In the genomic region with DNA sequence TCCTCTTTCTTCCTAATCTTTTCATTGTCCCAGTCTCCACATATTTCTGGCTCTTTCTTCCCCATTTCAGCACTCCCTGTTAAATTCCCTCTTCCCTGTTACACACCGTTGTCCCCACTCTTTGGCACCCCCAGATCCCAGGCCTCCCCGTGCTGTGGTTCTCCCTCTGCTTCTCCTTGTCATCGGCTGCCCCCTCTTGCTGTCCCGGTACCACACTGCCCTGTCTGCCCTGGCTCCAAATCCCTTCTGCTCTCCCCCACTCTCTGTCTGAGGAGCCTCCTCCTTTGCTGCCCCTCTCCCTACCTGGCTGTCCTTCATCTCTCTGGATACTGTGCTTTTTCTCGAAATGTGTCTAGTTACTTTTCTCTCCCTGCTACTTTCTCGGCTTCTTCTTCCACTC, we compare ENCODE assay signal across 9 cellular contexts. TPM values are rescaled to one million over a fixed set of nuclear protein-coding genes. Genes with fewer than 3 reads are reported as not detected.
DNase-seq lines count a peak whose midpoint lies in the region; ATAC-seq and TF ChIP-seq lines count a peak whose summit lies in the region.
"Had no signal": no experiment of that assay in that cellular context is flagged by ENCODE, and none has a peak within 500 bp of the region (broad histone marks: within the 10 kb centered on the region; RNA-seq: fewer than 3 reads in every experiment).

No MANE protein-coding gene starts in this region.

- H3K36me3 ChIP-seq in mucosa of stomach (ENCODE audit: control insufficient read depth, insufficient read depth, low read length), result no peaks in the 10 kb centered on the region

- no peaks in the 10 kb centered on the region for H3K27me3 ChIP-seq in mucosa of stomach (ENCODE audit: control insufficient read depth, insufficient read depth, low read length)

- H3K36me3 Mint-ChIP-seq in activated naive CD4-positive, alpha-beta T cell treated with anti-CD3 and anti-CD28 coated beads, Interleukin-2, amount 10 ng/mL, durations not matched to agents 7 days and 5 days, result peaks cover 7% of the 10 kb centered on the region
- H3K36me3 Mint-ChIP-seq in type B pancreatic cell, result peaks cover 23% of the 10 kb centered on the region

- H3K4me3 Mint-ChIP-seq in activated naive CD4-positive, alpha-beta T cell treated with anti-CD3 and anti-CD28 coated beads, Interleukin-2, amount 10 ng/mL, durations not matched to agents 7 days and 5 days, result peak overlapping the region; percentile 55
- H3K4me3 Mint-ChIP-seq in type B pancreatic cell, result peak overlapping the region; percentile 89

- TF ChIP-seq CTCF in type B pancreatic cell (conservative IDR thresholded peaks at IDR 0.05), result no peak

- H3K27ac Mint-ChIP-seq in activated naive CD4-positive, alpha-beta T cell treated with anti-CD3 and anti-CD28 coated beads, Interleukin-2, amount 10 ng/mL, durations not matched to agents 7 days and 5 days, result no peak overlapping the region
- peak overlapping the region; percentile 70 for H3K27ac Mint-ChIP-seq in type B pancreatic cell

- ATAC-seq in HG03520 (IDR thresholded peaks at IDR 0.05; ENCODE audit: unreplicated experiment), result no peak

- peaks cover 6% of the 10 kb centered on the region for H3K4me1 Mint-ChIP-seq in activated naive CD4-positive, alpha-beta T cell treated with anti-CD3 and anti-CD28 coated beads, Interleukin-2, amount 10 ng/mL, durations not matched to agents 7 days and 5 days
- H3K4me1 Mint-ChIP-seq in type B pancreatic cell (ENCODE audit: unreplicated experiment), result peaks cover 17% of the 10 kb centered on the region

- H3K9ac ChIP-seq in mucosa of stomach (ENCODE audit: low read length), result peak overlapping the region; percentile 77

- H3K27me3 Mint-ChIP-seq in activated naive CD4-positive, alpha-beta T cell treated with anti-CD3 and anti-CD28 coated beads, Interleukin-2, amount 10 ng/mL, durations not matched to agents 7 days and 5 days, result peaks cover 13% of the 10 kb centered on the region
- no peaks in the 10 kb centered on the region for H3K27me3 Mint-ChIP-seq in type B pancreatic cell

- peaks cover 16% of the 10 kb centered on the region for H3K4me1 ChIP-seq in mucosa of stomach (ENCODE audit: control insufficient read depth, insufficient read depth, low read length)

- no peaks in the 10 kb centered on the region for H3K9me3 ChIP-seq in mucosa of stomach (ENCODE audit: control insufficient read depth, low read length)

- H3K4me3 ChIP-seq in mucosa of stomach (ENCODE audit: low read length), result peak overlapping the region; percentile 93

- CTCF ChIA-PET in activated naive CD4-positive, alpha-beta T cell treated with anti-CD3 and anti-CD28 coated beads, Interleukin-2, amount 10 ng/mL, durations not matched to agents 7 days and 5 days (lab: Charles Lee), result no interaction called here

- H3K9me3 Mint-ChIP-seq in activated naive CD4-positive, alpha-beta T cell treated with anti-CD3 and anti-CD28 coated beads, Interleukin-2, amount 10 ng/mL, durations not matched to agents 7 days and 5 days, result peaks cover 53% of the 10 kb centered on the region
- H3K9me3 Mint-ChIP-seq in type B pancreatic cell, result no peaks in the 10 kb centered on the region

- no peak for DNase-seq in activated naive CD4-positive, alpha-beta T cell treated with anti-CD3 and anti-CD28 coated beads, Interleukin-2, amount 10 ng/mL, durations not matched to agents 7 days and 5 days
- DNase-seq in activated naive CD4-positive, alpha-beta T cell (lab: John Stamatoyannopoulos, UW), result no peak
- DNase-seq in type B pancreatic cell (ENCODE audit: extremely low spot score, unreplicated experiment) (no peak), SHP77 (lab: John Stamatoyannopoulos, UW) (no peak), NCI-H748 (lab: John Stamatoyannopoulos, UW; ENCODE audit: unreplicated experiment) (no peak)
- DNase-seq: NCI-H1092 had no signal

- H3K27ac ChIP-seq in cingulate gyrus (ENCODE audit: low read depth, low read length), result peak overlapping the region; percentile 54

RNA-seq across cellular contexts. Expression of a gene that starts 1.0 kb away (rescaled TPM):
- total RNA-seq in type B pancreatic cell (ENCODE audit: low replicate concordance), result 15.5 and 15.6 TPM in 2 replicates

RNA-seq across cellular contexts. Expression of a gene that starts 27.1 kb away (rescaled TPM):
- 14.6 and 15.8 TPM in 2 replicates for total RNA-seq in type B pancreatic cell (ENCODE audit: low replicate concordance)

RNA-seq across cellular contexts. Expression of a gene that starts 28.5 kb away (rescaled TPM):
- 30.7 and 35.9 TPM in 2 replicates for total RNA-seq in type B pancreatic cell (ENCODE audit: low replicate concordance)
